ENCODE assay signal across 10 cellular contexts in genomic region chr2:215410932-215411285, GRCh38. TPM values are rescaled to one million over a fixed set of nuclear protein-coding genes. Genes with fewer than 3 reads are reported as not detected.
DNase-seq lines count a peak whose midpoint lies in the region; ATAC-seq and TF ChIP-seq lines count a peak whose summit lies in the region.
"Had no signal": no experiment of that assay in that cellular context is flagged by ENCODE, and none has a peak within 500 bp of the region (broad histone marks: within the 10 kb centered on the region; RNA-seq: fewer than 3 reads in every experiment).

No MANE protein-coding gene starts in this region.

- peaks cover 24% of the 10 kb centered on the region for H3F3A ChIP-seq in PC-9 (ENCODE audit: insufficient read depth, low read depth)

- CTCF ChIA-PET in PC-9 (lab: Charles Lee) = interaction anchor here (0.6 to 0.7 kb wide), 4 partner anchors 14 to 917 kb away, joined by 3 to 5 read pairs (median 4); no protein-coding TSS in a partner anchor

- no peak overlapping the region for H2AFZ ChIP-seq in PC-9

- intact Hi-C loops in PC-9 (cut with micrococcal nuclease; ENCODE audit: unreplicated experiment) (loop anchor here (2.0 to 5.0 kb wide), 2 partner anchors 24 to 99 kb away; partner anchors contain the start of gene ATIC), sigmoid colon (cut with DNase I) (no loop called here)

- peak; percentile 75 for DNase-seq in GM03348 (ENCODE audit: low spot score)
- DNase-seq in PC-9 = peak; percentile 27 to 98
- peak; percentile 91 for DNase-seq in epithelial cell of esophagus (ENCODE audit: low read depth)
- no peak for DNase-seq in sigmoid colon
- no peak for DNase-seq in HUDEP-2 (lab: John Stamatoyannopoulos, UW; ENCODE audit: unreplicated experiment in 76 of 76)
- DNase-seq: heart right ventricle had no signal

- peak overlapping the region; percentile 36 for H3K4me2 ChIP-seq in PC-9

- ATAC-seq in GM18498 (IDR thresholded peaks at IDR 0.05; ENCODE audit: unreplicated experiment) = no peak
- ATAC-seq in GM19351 (IDR thresholded peaks at IDR 0.05; ENCODE audit: unreplicated experiment) = no peak
- no peak for ATAC-seq in HG03342 (IDR thresholded peaks at IDR 0.05; ENCODE audit: unreplicated experiment)

- peak overlapping the region; percentile 2; the same call in 1 of the 2 replicates for H3K4me3 ChIP-seq in PC-9
- H3K4me3 ChIP-seq in epithelial cell of esophagus (ENCODE audit: low read length) = no peak overlapping the region
- H3K4me3 ChIP-seq in sigmoid colon = no peak overlapping the region
- H3K4me3 ChIP-seq: heart right ventricle, SJCRH30 had no signal

- POLR2A ChIA-PET in PC-9 (lab: Charles Lee; ENCODE audit: unreplicated experiment) = interaction anchor here (0.6 to 0.8 kb wide), 3 partner anchors 20 to 292 kb away, joined by 3 to 19 read pairs (median 3); no protein-coding TSS in a partner anchor

- 15 to 31% methylated on average over 1 of the region's 1 CpG for WGBS in sigmoid colon, 2 donors

- no peaks in the 10 kb centered on the region for H3K9me2 ChIP-seq in PC-9 (ENCODE audit: insufficient read depth)

- H3K4me1 ChIP-seq in PC-9 (replicated peaks; ENCODE audit: insufficient read depth) = peaks cover 38% of the 10 kb centered on the region
- H3K4me1 ChIP-seq in sigmoid colon = peaks cover 0 to 26% (median 11%) of the 10 kb centered on the region in 4 donors
- H3K4me1 ChIP-seq: heart right ventricle had no signal

- peak overlapping the region; percentile 82 for H3K27ac ChIP-seq in PC-9
- H3K27ac ChIP-seq in sigmoid colon = peak overlapping the region; percentile 23 to 73 (median 68)
- H3K27ac ChIP-seq: SJCRH30 had no signal

- H3K36me3 ChIP-seq in PC-9 (ENCODE audit: low read depth) (no peaks in the 10 kb centered on the region), sigmoid colon (peaks cover 38 to 100% (median 62%) of the 10 kb centered on the region in 4 donors)

- H3K27me3 ChIP-seq in PC-9 (ENCODE audit: insufficient read depth, low read depth) (no peaks in the 10 kb centered on the region), sigmoid colon (no peaks in the 10 kb centered on the region)
- H3K27me3 ChIP-seq: heart right ventricle, SJCRH30 had no signal

- no TSS peak for BruUV-seq in PC-9 (replicated peaks; lab: Mats Ljungman, UMichigan)

- no peaks in the 10 kb centered on the region for H3K79me2 ChIP-seq in PC-9 (ENCODE audit: low read depth)

- H3K9me3 ChIP-seq in PC-9 (ENCODE audit: insufficient read depth, low read depth) (no peaks in the 10 kb centered on the region; the same call in 1 of the 2 replicates), sigmoid colon (no peaks in the 10 kb centered on the region)
- H3K9me3 ChIP-seq: heart right ventricle, SJCRH30 had no signal

- H4K20me1 ChIP-seq in PC-9 (ENCODE audit: insufficient read depth) = no peaks in the 10 kb centered on the region

- no peak for TF ChIP-seq POLR2A in sigmoid colon (IDR thresholded peaks at IDR 0.05)

- no peak for TF ChIP-seq EP300 in sigmoid colon (IDR thresholded peaks at IDR 0.05)

- no peak for TF ChIP-seq CTCF in PC-9 (conservative IDR thresholded peaks at IDR 0.05)
- TF ChIP-seq CTCF in epithelial cell of esophagus (IDR thresholded peaks at IDR 0.05; ENCODE audit: insufficient read depth, low read depth, low read length, missing control alignments) = no peak
- no peak for TF ChIP-seq CTCF in sigmoid colon (IDR thresholded peaks at IDR 0.05)

RNA-seq across cellular contexts. Expression of gene FN1, which starts 25.0 kb away (rescaled TPM):
- 39.4 and 42.5 TPM in 2 replicates for total RNA-seq in PC-9 (2021)
- total RNA-seq in sigmoid colon = 1,000 to 10,000 TPM in 2 of 4 donors, 100 to 1,000 TPM in 2; 671 to 3,059 (median 1,333) TPM
- 100 to 1,000 TPM in 1 of 3 donors, 10 to 100 TPM in 2; 13.6 to 140 (median 28.2) TPM for polyA plus RNA-seq in sigmoid colon

Comparison
In these comparisons a context has a peak if more than half of its experiments do, and no peak if none do; other contexts are left out.
1. DNase-seq: peak in GM03348 (single experiment), PC-9 (2 of 2) and epithelial cell of esophagus (single experiment); none in sigmoid colon (single experiment) and HUDEP-2 (0 of 76).
2. RNA of gene FN1, which starts 25.0 kb away (total RNA-seq): 671 to 3,059 TPM in sigmoid colon; 39.4 to 42.5 TPM in PC-9; every median in the first group is over 10 times any median in the second.